In genomic region chr1:64935551-64936158, GRCh38 we compare ENCODE assay signal across 16 cellular contexts. TPM values are rescaled to one million over a fixed set of nuclear protein-coding genes. Genes with fewer than 3 reads are reported as not detected.
A peak's percentile ranks its signal among the peaks of the same experiment; 100 is the strongest.
DNase-seq lines count a peak whose midpoint lies in the region; ATAC-seq, FAIRE-seq and TF ChIP-seq lines count a peak whose summit lies in the region.
"Had no signal": no experiment of that assay in that cellular context is flagged by ENCODE, and none has a peak within 500 bp of the region (broad histone marks: within the 10 kb centered on the region; RNA-seq: fewer than 3 reads in every experiment).

No MANE protein-coding gene starts in this region.

- DNase-seq in HepG2 (ENCODE audit: low spot score) (no peak), right lobe of liver (no peak), T-cell (no peak), mucosa of descending colon (no peak), uterus (no peak), NCI-H1930 (lab: John Stamatoyannopoulos, UW) (no peak)
- DNase-seq: activated naive CD8-positive, alpha-beta T cell treated with anti-CD3 and anti-CD28 coated beads, Interleukin-2, amount 10 ng/mL, durations not matched to agents 7 days and 5 days; activated T-cell treated with anti-CD3 and anti-CD28 coated beads, Interleukin-2, amount 50 U/mL, for 72 hours; Karpas-422; left lung; NCI-H187 treated with DMSO at 0.1 percent for 48 hours; NCI-H345; stimulated activated CD4-positive, alpha-beta T cell treated with anti-CD3 and anti-CD28 coated beads, Interleukin-15, amount 100 ng/mL, for 24 hours had no signal

- 82% methylated on average over 6 of the region's 9 CpGs for WGBS in HepG2 (ENCODE audit: low lambda C conversion rate)
- WGBS in right lobe of liver (ENCODE audit: insufficient coverage, low coverage, low lambda C conversion rate, missing lambda C conversion rate) = 70% methylated on average over 6 of the region's 9 CpGs

- H3K4me1 ChIP-seq in HepG2 (ENCODE audit: insufficient read depth, low read length) (peaks cover 43% of the 10 kb centered on the region), right lobe of liver (peaks cover 0 to 49% (median 23%) of the 10 kb centered on the region in 4 donors), mucosa of descending colon (ENCODE audit: low read depth) (peaks cover 5% of the 10 kb centered on the region), uterus (peaks cover 4 to 6% of the 10 kb centered on the region in 2 donors)

- CTCF ChIA-PET in HepG2 (lab: Yijun Ruan, JAX; ENCODE audit: low intra/inter-chr PET ratio, low total read pairs) (no interaction called here), T-cell (lab: Charles Lee) (no interaction called here)

- no peak for TF ChIP-seq CTCF in HepG2 (CRISPR knock-in tag; IDR thresholded peaks at IDR 0.05)
- no peak for TF ChIP-seq CTCF in right lobe of liver (IDR thresholded peaks at IDR 0.05)
- TF ChIP-seq CTCF in mucosa of descending colon (IDR thresholded peaks at IDR 0.05) = no peak
- TF ChIP-seq CTCF in uterus (IDR thresholded peaks at IDR 0.05) = no peak

- no peaks in the 10 kb centered on the region for H3K27me3 Mint-ChIP-seq in T-cell
- H3K27me3 Mint-ChIP-seq: activated naive CD8-positive, alpha-beta T cell treated with anti-CD3 and anti-CD28 coated beads, Interleukin-2, amount 10 ng/mL, durations not matched to agents 7 days and 5 days had no signal

- peaks cover 82 to 86% (median 85%) of the 10 kb centered on the region in 3 donors for H3K4me1 Mint-ChIP-seq in T-cell

- intact Hi-C loops in HepG2 (cut with micrococcal nuclease; ENCODE audit: unreplicated experiment) = no loop called here
- intact Hi-C loops in right lobe of liver (cut with DNase I) = no loop called here
- intact Hi-C loops in mucosa of descending colon (cut with DNase I, micrococcal nuclease) = no loop called here
- intact Hi-C loops in uterus (cut with DNase I; ENCODE audit: low total_unique reads) = no loop called here

- H3K4me2 ChIP-seq in HepG2 (ENCODE audit: low read depth, low read length) = no peak overlapping the region

- ATAC-seq in HepG2 (no peak), right lobe of liver (no peak), T-cell (replicated peaks in 1 of 4) (no peak), mucosa of descending colon (peak; percentile 81), HG02981 (IDR thresholded peaks at IDR 0.05; ENCODE audit: unreplicated experiment) (no peak), HG03139 (IDR thresholded peaks at IDR 0.05; ENCODE audit: unreplicated experiment) (no peak)
- ATAC-seq: activated T-cell treated with anti-CD3 and anti-CD28 coated beads, Interleukin-2, amount 50 U/mL, for 72 hours; left lung had no signal

- no peak overlapping the region for H2AFZ ChIP-seq in HepG2 (ENCODE audit: low read length)

- peak overlapping the region in 2 of 3 donors; percentile 5 to 46 for H3K4me3 Mint-ChIP-seq in T-cell
- H3K4me3 Mint-ChIP-seq: activated naive CD8-positive, alpha-beta T cell treated with anti-CD3 and anti-CD28 coated beads, Interleukin-2, amount 10 ng/mL, durations not matched to agents 7 days and 5 days had no signal

- peak overlapping the region in 1 of 2 donors; percentile 15 for H3K27ac Mint-ChIP-seq in T-cell
- H3K27ac Mint-ChIP-seq: activated naive CD8-positive, alpha-beta T cell treated with anti-CD3 and anti-CD28 coated beads, Interleukin-2, amount 10 ng/mL, durations not matched to agents 7 days and 5 days had no signal

- BruUV-seq in HepG2 (replicated peaks; lab: Mats Ljungman, UMichigan) = no TSS peak

- no peaks in the 10 kb centered on the region for H3K27me3 ChIP-seq in HepG2 (ENCODE audit: control insufficient read depth in 1 of 2, insufficient read depth in 2 of 2, low read length in 2 of 2)
- H3K27me3 ChIP-seq in right lobe of liver = no peaks in the 10 kb centered on the region
- no peaks in the 10 kb centered on the region for H3K27me3 ChIP-seq in uterus
- H3K27me3 ChIP-seq: left lung had no signal

- no peak overlapping the region for H3K9ac ChIP-seq in HepG2 (ENCODE audit: insufficient read depth, low read depth, low read length)

- peaks cover 3 to 6% (median 5%) of the 10 kb centered on the region in 3 donors for H3K9me3 Mint-ChIP-seq in T-cell

- H3K36me3 Mint-ChIP-seq in T-cell = peaks cover 21% of the 10 kb centered on the region

- TF ChIP-seq EP300 in HepG2 (IDR thresholded peaks at IDR 0.05; ENCODE audit: low read depth in 2 of 2, low read length in 2 of 2) = no peak
- no peak for TF ChIP-seq EP300 in HepG2 (CRISPR knock-in tag; IDR thresholded peaks at IDR 0.05; ENCODE audit: borderline replicate concordance)

- H3K79me2 ChIP-seq in HepG2 (ENCODE audit: insufficient read depth, low read length) = peaks cover 67% of the 10 kb centered on the region

- FAIRE-seq in HepG2 (lab: Jason Lieb, UNC) = no peak
- FAIRE-seq: RCC 7860 had no signal

- H3K4me3 ChIP-seq in HepG2 (replicated peaks in 1 of 3; ENCODE audit: insufficient read depth in 1 of 3, low read depth in 2 of 3, low read length in 3 of 3) = no peak overlapping the region
- no peak overlapping the region for H3K4me3 ChIP-seq in right lobe of liver
- H3K4me3 ChIP-seq in mucosa of descending colon = no peak overlapping the region
- no peak overlapping the region for H3K4me3 ChIP-seq in uterus
- H3K4me3 ChIP-seq: left lung had no signal

- no peak for TF ChIP-seq POLR2A in HepG2 (IDR thresholded peaks at IDR 0.05; ENCODE audit: insufficient read depth in 1 of 2, low read depth in 2 of 2, low read length in 2 of 2)
- TF ChIP-seq POLR2A in right lobe of liver (IDR thresholded peaks at IDR 0.05) = no peak
- no peak for TF ChIP-seq POLR2A in uterus (IDR thresholded peaks at IDR 0.05)

- no peaks in the 10 kb centered on the region for H3K9me3 ChIP-seq in HepG2 (ENCODE audit: low read length)
- no peaks in the 10 kb centered on the region for H3K9me3 ChIP-seq in right lobe of liver
- H3K9me3 ChIP-seq in mucosa of descending colon = no peaks in the 10 kb centered on the region
- H3K9me3 ChIP-seq in uterus = no peaks in the 10 kb centered on the region
- H3K9me3 ChIP-seq: left lung had no signal

- H3K27ac ChIP-seq in HepG2 (ENCODE audit: extremely low read length, insufficient read depth, low read length) = no peak overlapping the region
- peak overlapping the region in 1 of 3 donors; percentile 42 for H3K27ac ChIP-seq in right lobe of liver
- H3K27ac ChIP-seq in uterus = peak overlapping the region; percentile 76

- in situ Hi-C loops in HepG2 (cut with HindIII; ENCODE audit: extremely low pct_ligation_motif_present, low pct_unique_long_range_greater_than_20kb) = no loop called here

- H3K36me3 ChIP-seq in HepG2 (replicated peaks in 1 of 2; ENCODE audit: control insufficient read depth in 1 of 2, insufficient read depth in 2 of 2, low read length in 2 of 2) (no peaks in the 10 kb centered on the region), right lobe of liver (no peaks in the 10 kb centered on the region), mucosa of descending colon (ENCODE audit: low read depth) (no peaks in the 10 kb centered on the region), uterus (no peaks in the 10 kb centered on the region)
- H3K36me3 ChIP-seq: left lung had no signal

- no peak for TF ChIP-seq RAD21 in HepG2 (CRISPR knock-in tag; IDR thresholded peaks at IDR 0.05)

- POLR2A ChIA-PET in HepG2 (lab: Yijun Ruan, JAX) (interaction anchor here (1.5 kb wide), 1 partner anchor 19 kb away, joined by 3 read pairs; no protein-coding TSS in a partner anchor), T-cell (lab: Charles Lee) (interaction anchor here in 1 of 2 donors (0.6 kb wide), 1 partner anchor 50 kb away, joined by 3 read pairs; no protein-coding TSS in a partner anchor)

- no peaks in the 10 kb centered on the region for H4K20me1 ChIP-seq in HepG2 (ENCODE audit: insufficient read depth, low read length)

TF ChIP-seq in HepG2, 621 proteins besides CTCF, POLR2A, EP300 and RAD21:
- no peak for TF ChIP-seq FOXA1 (IDR thresholded peaks at IDR 0.05)
- peak; percentile 40; the same call in 1 of the 2 replicates for TF ChIP-seq FOXA1 (CRISPR knock-in tag; IDR thresholded peaks at IDR 0.05)
- no peak for TF ChIP-seq ZNF10 (CRISPR knock-in tag; IDR thresholded peaks at IDR 0.05; ENCODE audit: borderline replicate concordance, low read depth)

RNA-seq across cellular contexts. Expression of gene JAK1, which starts 30.7 kb away (rescaled TPM):
- total RNA-seq in HepG2 (2016; rRNA removed; fragmentation: Illumina TruSeq; extraction: Trizol) (42.4 and 56.1 TPM in 2 replicates), right lobe of liver (10 to 100 TPM; 48.0 to 71.6 (median 66.5) TPM), T-cell (100 to 1,000 TPM; 272 to 323 (median 288) TPM), mucosa of descending colon (100 to 1,000 TPM in 2 of 3 donors, 10 to 100 TPM in 1; 97.1 to 132 (median 103) TPM), uterus (100 to 1,000 TPM in 3 of 4 donors, 10 to 100 TPM in 1; 70.9 to 136 (median 125) TPM)
- total RNA-seq in HepG2 (2016; cell fraction: cytosol; rRNA removed; fragmentation: Illumina TruSeq; extraction: Trizol; ENCODE audit: low read depth) = 2.9 and 4.1 TPM in 2 replicates
- 41.5 and 53.4 TPM in 2 replicates for total RNA-seq in HepG2 (2016; cell fraction: insoluble cytoplasmic fraction; rRNA removed; fragmentation: Illumina TruSeq; extraction: Trizol)
- total RNA-seq in HepG2 (2016; cell fraction: membrane; rRNA removed; fragmentation: Illumina TruSeq; extraction: Trizol) = 15.3 and 15.6 TPM in 2 replicates
- 33.8 and 39.0 TPM in 2 replicates for total RNA-seq in HepG2 (2016; cell fraction: nucleus; rRNA removed; fragmentation: Illumina TruSeq; extraction: Trizol)
- 23.9 and 24.5 TPM in 2 replicates for polyA plus RNA-seq in HepG2 (2011; rRNA removed)
- polyA plus RNA-seq in HepG2 (2011; cell fraction: cytosol; rRNA removed) = 18.5 and 23.4 TPM in 2 replicates
- 36.4 and 45.4 TPM in 2 replicates for polyA plus RNA-seq in HepG2 (2011; cell fraction: nucleus; rRNA removed)
- polyA plus RNA-seq in HepG2 (2012) = 29.6 and 32.4 TPM in 2 replicates
- polyA plus RNA-seq in HepG2 (2016; cell fraction: cytosol; fragmentation: Illumina TruSeq; extraction: Trizol; ENCODE audit: low read depth) = 1.1 and 1.5 TPM in 2 replicates
- polyA plus RNA-seq in HepG2 (2016; cell fraction: insoluble cytoplasmic fraction; fragmentation: Illumina TruSeq; extraction: Trizol; ENCODE audit: low read depth) = 43.4 and 45.7 TPM in 2 replicates
- polyA plus RNA-seq in HepG2 (2016; cell fraction: membrane; fragmentation: Illumina TruSeq; extraction: Trizol; ENCODE audit: low read depth) = 6.5 and 6.8 TPM in 2 replicates
- polyA plus RNA-seq in HepG2 (2016; cell fraction: nucleus; fragmentation: Illumina TruSeq; extraction: Trizol; ENCODE audit: insufficient read depth, low read depth) = 26.3 and 30.9 TPM in 2 replicates
- 45.7 and 51.7 TPM in 2 replicates for polyA minus RNA-seq in HepG2 (2011; rRNA and poly(A)+ RNA removed; ENCODE audit: low replicate concordance)
- 37.3 and 37.5 TPM in 2 replicates for polyA minus RNA-seq in HepG2 (2011; cell fraction: cytosol; rRNA and poly(A)+ RNA removed)
- polyA minus RNA-seq in HepG2 (2011; cell fraction: nucleus; rRNA and poly(A)+ RNA removed) = 70.8 and 76.0 TPM in 2 replicates
